19 cellular contexts compared by ENCODE assay signal in genomic region chr10:73264423-73264822, GRCh38. TPM values are rescaled to one million over a fixed set of nuclear protein-coding genes. Genes with fewer than 3 reads are reported as not detected.
A peak's percentile ranks its signal among the peaks of the same experiment; 100 is the strongest.
DNase-seq lines count a peak whose midpoint lies in the region; ATAC-seq, FAIRE-seq and TF ChIP-seq lines count a peak whose summit lies in the region.
"Had no signal": no experiment of that assay in that cellular context is flagged by ENCODE, and none has a peak within 500 bp of the region (broad histone marks: within the 10 kb centered on the region; RNA-seq: fewer than 3 reads in every experiment).

No MANE protein-coding gene starts in this region.

- DNase-seq in A549 (ENCODE audit: low read depth in 1 of 2, low spot score in 1 of 2) (no peak), epithelial cell of prostate (ENCODE audit: low read depth, low spot score) (no peak), HFFc6 (no peak), T-helper 1 cell (no peak)
- DNase-seq: CD8-positive, alpha-beta T cell; DMS153; DND-41; GDM1; GOT3; H7 had no signal

- no peak for TF ChIP-seq EP300 in A549 (IDR thresholded peaks at IDR 0.05)

- no peaks in the 10 kb centered on the region for H4K20me1 ChIP-seq in Loucy (ENCODE audit: insufficient read depth, low read length, poor library complexity, severe bottlenecking)
- H4K20me1 ChIP-seq: BLaER1 had no signal

- ATAC-seq in A549 = no peak
- ATAC-seq in GM18520 (IDR thresholded peaks at IDR 0.05; ENCODE audit: unreplicated experiment) = no peak
- ATAC-seq: CD8-positive, alpha-beta T cell had no signal

- peaks cover 33% of the 10 kb centered on the region for H3K4me1 Mint-ChIP-seq in HFFc6 (ENCODE audit: low read depth)
- H3K4me1 Mint-ChIP-seq: B cell had no signal

- 71% methylated on average over 2 of the region's 2 CpGs for WGBS in A549 (ENCODE audit: missing lambda C conversion rate)

- no peaks in the 10 kb centered on the region for H3K36me3 Mint-ChIP-seq in HFFc6 (ENCODE audit: low read depth)
- H3K36me3 Mint-ChIP-seq: CD4-positive, CD25-positive, alpha-beta regulatory T cell; CD8-positive, alpha-beta T cell had no signal

- no peaks in the 10 kb centered on the region for H3K79me2 ChIP-seq in Loucy (ENCODE audit: insufficient read depth, low read length)

- H3K4me3 Mint-ChIP-seq in HFFc6 = no peak overlapping the region
- H3K4me3 Mint-ChIP-seq: B cell; CD4-positive, CD25-positive, alpha-beta regulatory T cell; CD8-positive, alpha-beta T cell had no signal

- H3K27ac ChIP-seq in A549 = peak overlapping the region; percentile 81 to 85; a peak in 2 of 6 replicates
- peak overlapping the region; percentile 87 for H3K27ac ChIP-seq in epithelial cell of prostate
- H3K27ac ChIP-seq: BLaER1, C4-2B had no signal

- FAIRE-seq in A549 (lab: Jason Lieb, UNC) = no peak
- peak; percentile 15 for FAIRE-seq in G401.6 (lab: Jason Lieb, UNC)

- peaks cover under 1% of the 10 kb centered on the region; the same call in 1 of the 2 replicates for H3K9me3 Mint-ChIP-seq in HFFc6
- H3K9me3 Mint-ChIP-seq: CD8-positive, alpha-beta T cell had no signal

- CTCF ChIA-PET in A549 (lab: Yijun Ruan, JAX) = interaction anchor here (0.6 to 2.7 kb wide), 16 partner anchors 10 to 379 kb away, joined by 3 to 12 read pairs (median 5); partner anchors contain the start of genes CFAP70, DNAJC9 and MRPS16

- H3K9ac ChIP-seq in Loucy (ENCODE audit: low read depth, low read length, poor library complexity, severe bottlenecking) = no peak overlapping the region
- H3K9ac ChIP-seq: BLaER1 had no signal

- H3K4me2 ChIP-seq in A549 = peak overlapping the region; percentile 71; the same call in 2 of the 3 replicates
- no peak overlapping the region for H3K4me2 ChIP-seq in Loucy (ENCODE audit: low read depth, low read length, poor library complexity, severe bottlenecking)
- H3K4me2 ChIP-seq: BLaER1 had no signal

- no peak overlapping the region for H3K27ac Mint-ChIP-seq in HFFc6
- H3K27ac Mint-ChIP-seq: B cell; CD8-positive, alpha-beta T cell had no signal

- no peaks in the 10 kb centered on the region for H3K36me3 ChIP-seq in Loucy (ENCODE audit: insufficient read depth, low read length)
- H3K36me3 ChIP-seq: BLaER1 had no signal

- H3K9me3 ChIP-seq in A549 (peaks cover 4% of the 10 kb centered on the region; the same call in 1 of the 3 replicates), Loucy (ENCODE audit: insufficient read depth, low read depth, low read length) (no peaks in the 10 kb centered on the region)

- TF ChIP-seq CTCF in A549 (IDR thresholded peaks at IDR 0.05) (no peak), Loucy (conservative IDR thresholded peaks at IDR 0.05; ENCODE audit: low read length) (no peak), HFFc6 (IDR thresholded peaks at IDR 0.05) (no peak)

- H3K4me3 ChIP-seq in A549 = no peak overlapping the region
- H3K4me3 ChIP-seq in Loucy (ENCODE audit: low read length, poor library complexity, severe bottlenecking) = no peak overlapping the region
- H3K4me3 ChIP-seq: BLaER1, GM12878 had no signal

- no peak for TF ChIP-seq RAD21 in A549 (conservative IDR thresholded peaks at IDR 0.05 in 1 of 2, IDR thresholded peaks at IDR 0.05 in 1 of 2)

- H3K4me1 ChIP-seq in A549 (peaks cover 31% of the 10 kb centered on the region), Loucy (ENCODE audit: insufficient read depth, low read length, poor library complexity, severe bottlenecking) (no peaks in the 10 kb centered on the region)
- H3K4me1 ChIP-seq: BLaER1, Caco-2 had no signal

- H2AFZ ChIP-seq in Loucy (ENCODE audit: low read length) = peak overlapping the region; percentile 63; the same call in 1 of the 2 replicates

- H3K9me2 ChIP-seq in Loucy (replicated peaks; ENCODE audit: low read depth, low read length) = no peaks in the 10 kb centered on the region

- no peaks in the 10 kb centered on the region for H3K27me3 ChIP-seq in Loucy (ENCODE audit: insufficient read depth, low read length, poor library complexity, severe bottlenecking)
- H3K27me3 ChIP-seq: BLaER1 had no signal

- POLR2A ChIA-PET in A549 (lab: Yijun Ruan, JAX) = interaction anchor here (1.0 to 1.8 kb wide), 4 partner anchors 17 to 231 kb away, joined by 4 to 10 read pairs (median 8); partner anchors contain the start of genes CFAP70, DNAJC9 and PPP3CB

- H3K27me3 Mint-ChIP-seq in HFFc6 (ENCODE audit: insufficient read depth) = peaks cover 15% of the 10 kb centered on the region; the same call in 1 of the 2 replicates
- H3K27me3 Mint-ChIP-seq: B cell had no signal

- no peaks in the 10 kb centered on the region for H3F3A ChIP-seq in Loucy (ENCODE audit: low read depth)

- TF ChIP-seq POLR2A in A549 (IDR thresholded peaks at IDR 0.05; ENCODE audit: low read length) = no peak

TF ChIP-seq in A549, 52 proteins besides CTCF, POLR2A, EP300 and RAD21:
- TF ChIP-seq HOXB5 (CRISPR knock-in tag; IDR thresholded peaks at IDR 0.05) (no peak), GATA3 (IDR thresholded peaks at IDR 0.05; ENCODE audit: borderline replicate concordance) (no peak), MAFK (IDR thresholded peaks at IDR 0.05; ENCODE audit: partially characterized antibody) (peak; percentile 70), ZNF302 (CRISPR knock-in tag; IDR thresholded peaks at IDR 0.05) (no peak), CHD4 (IDR thresholded peaks at IDR 0.05; ENCODE audit: borderline replicate concordance) (no peak)

RNA-seq across cellular contexts. Expression of gene MRPS16, which starts 12.0 kb away (rescaled TPM):
- polyA plus RNA-seq in A549 (2011; rRNA removed) = 132 and 162 TPM in 2 replicates
- polyA plus RNA-seq in A549 (2012; cell fraction: cytosol; rRNA removed) = 226 and 239 TPM in 2 replicates
- polyA plus RNA-seq in A549 (2012; cell fraction: nucleus; rRNA removed) = 191 and 202 TPM in 2 replicates
- polyA plus RNA-seq in A549 (2017; fragmentation: RNase III; extraction: RNeasy Plus Mini Kit Qiagen cat#74134 plus additional on column Dnase treatment) = 158 to 166 TPM (median 160 TPM) in 3 replicates
- 155 and 180 TPM in 2 replicates for polyA minus RNA-seq in A549 (2011; rRNA and poly(A)+ RNA removed)
- 100 to 1,000 TPM; 100 to 140 (median 116) TPM for total RNA-seq in HFFc6 (2021; fragmentation: NEBNext Ultra II Directional; extraction: Animal tissue kit (Norgen Biotek cat#: 25700))

RNA-seq across cellular contexts. Expression of gene DNAJC9, which starts 17.4 kb away (rescaled TPM):
- polyA plus RNA-seq in A549 (2011; rRNA removed) (42.7 and 56.3 TPM in 2 replicates), A549 (2017; fragmentation: RNase III; extraction: RNeasy Plus Mini Kit Qiagen cat#74134 plus additional on column Dnase treatment) (45.6 to 47.4 TPM (median 46.0 TPM) in 3 replicates)
- 36.9 and 38.5 TPM in 2 replicates for polyA plus RNA-seq in A549 (2012; cell fraction: cytosol; rRNA removed)
- polyA plus RNA-seq in A549 (2012; cell fraction: nucleus; rRNA removed) = 26.2 and 32.9 TPM in 2 replicates
- polyA minus RNA-seq in A549 (2011; rRNA and poly(A)+ RNA removed) = 24.2 and 27.7 TPM in 2 replicates
- 10 to 100 TPM; 18.6 to 30.9 (median 27.1) TPM for total RNA-seq in HFFc6 (2021; fragmentation: NEBNext Ultra II Directional; extraction: Animal tissue kit (Norgen Biotek cat#: 25700))
